ENCODE assay signal across 7 cellular contexts in genomic region chr1:120145806-120146205, GRCh38. TPM values are rescaled to one million over a fixed set of nuclear protein-coding genes. Genes with fewer than 3 reads are reported as not detected.
DNase-seq lines count a peak whose midpoint lies in the region; ATAC-seq, FAIRE-seq and TF ChIP-seq lines count a peak whose summit lies in the region.
"Not testable (repeated sequence)": the region's sequence is repeated elsewhere in the genome, so short reads cannot be mapped to it uniquely, and the experiment has no call there.

No MANE protein-coding gene starts in this region.

- H3K4me1 Mint-ChIP-seq in HFFc6 (ENCODE audit: low read depth) (peaks cover 46% of the 10 kb centered on the region), osteocyte (ENCODE audit: unreplicated experiment) (peaks cover 23% of the 10 kb centered on the region)

- not testable (repeated sequence) for H3K4me3 ChIP-seq in OCI-LY7 (ENCODE audit: low read depth, low read length, poor library complexity, severe bottlenecking); astrocyte of the cerebellum (ENCODE audit: low read depth, low read length)

- peaks cover 19% of the 10 kb centered on the region for H3K4me1 ChIP-seq in OCI-LY7 (ENCODE audit: insufficient read depth, low read length, poor library complexity, severe bottlenecking)

- not testable (repeated sequence) for H3K9me3 ChIP-seq in OCI-LY7 (ENCODE audit: low read length)

- DNase-seq in D721Med (ENCODE audit: insufficient read length, low spot score); HFFc6; astrocyte of the cerebellum (ENCODE audit: low read depth); left lobe of liver (ENCODE audit: low spot score); osteocyte (ENCODE audit: extremely low spot score, unreplicated experiment): not testable (repeated sequence)
- peak; percentile 15 for DNase-seq in OCI-LY7 (ENCODE audit: low spot score)

- CTCF ChIA-PET in OCI-LY7 (lab: Charles Lee; ENCODE audit: unreplicated experiment), result not testable (repeated sequence)

- H3K36me3 ChIP-seq in OCI-LY7 (ENCODE audit: insufficient read depth, low read length), result not testable (repeated sequence)

- not testable (repeated sequence) for H3K4me3 Mint-ChIP-seq in HFFc6; osteocyte (ENCODE audit: unreplicated experiment)

- not testable (repeated sequence) for H2AFZ ChIP-seq in OCI-LY7 (ENCODE audit: low read length)

- not testable (repeated sequence) for H3K36me3 Mint-ChIP-seq in HFFc6 (ENCODE audit: low read depth); osteocyte (ENCODE audit: unreplicated experiment)

- H3K27me3 Mint-ChIP-seq in HFFc6 (ENCODE audit: insufficient read depth); osteocyte (ENCODE audit: unreplicated experiment): not testable (repeated sequence)

- not testable (repeated sequence) for H3K9me3 Mint-ChIP-seq in HFFc6; osteocyte (ENCODE audit: unreplicated experiment)

- H3K79me2 ChIP-seq in OCI-LY7 (ENCODE audit: insufficient read depth, low read depth, low read length), result not testable (repeated sequence)

- POLR2A ChIA-PET in OCI-LY7 (lab: Charles Lee), result not testable (repeated sequence)

- H4K20me1 ChIP-seq in OCI-LY7 (ENCODE audit: insufficient read depth, low read length), result not testable (repeated sequence)

- H3K27ac Mint-ChIP-seq in HFFc6; osteocyte (ENCODE audit: unreplicated experiment): not testable (repeated sequence)

- H3K4me2 ChIP-seq in OCI-LY7 (ENCODE audit: low read length), result not testable (repeated sequence)

- intact Hi-C loops in OCI-LY7 (cut with micrococcal nuclease; ENCODE audit: unreplicated experiment), result loop anchor here (10.0 kb wide), 1 partner anchor 271 kb away; no protein-coding TSS in a partner anchor

- in situ Hi-C loops in astrocyte of the cerebellum (cut with HindIII; ENCODE audit: low sequenced_read_pairs), result not testable (repeated sequence)

- TF ChIP-seq CTCF in D721Med (IDR thresholded peaks at IDR 0.05; ENCODE audit: insufficient read depth, missing control alignments) (peak; percentile 19), HFFc6 (IDR thresholded peaks at IDR 0.05) (peak; percentile 67; the same call in 1 of the 2 replicates), OCI-LY7 (conservative IDR thresholded peaks at IDR 0.05; ENCODE audit: low read length) (peak; percentile 61), astrocyte of the cerebellum (IDR thresholded peaks at IDR 0.05; ENCODE audit: low read depth, low read length, missing control alignments) (peak; percentile 12), osteocyte (IDR thresholded peaks at IDR 0.05) (peak; percentile 40)

- BruUV-seq in OCI-LY7 (replicated peaks; lab: Mats Ljungman, UMichigan), result not testable (repeated sequence)

- ATAC-seq in esophagus mucosa (peak; percentile 45), left lobe of liver (peak; percentile 58)

- FAIRE-seq in D721Med (lab: Jason Lieb, UNC), result peak; percentile 29

- H3K9me2 ChIP-seq in OCI-LY7 (ENCODE audit: insufficient read depth, low read length), result not testable (repeated sequence)

- H3K27ac ChIP-seq in OCI-LY7 (ENCODE audit: low read depth, low read length, poor library complexity, severe bottlenecking), result not testable (repeated sequence)

RNA-seq across cellular contexts. Expression of gene SEC22B, which starts 30.5 kb away (rescaled TPM):
- 10 to 100 TPM; 47.2 to 56.6 (median 54.7) TPM for total RNA-seq in HFFc6 (2021; fragmentation: NEBNext Ultra II Directional; extraction: Animal tissue kit (Norgen Biotek cat#: 25700))
- 11.9 and 12.7 TPM in 2 replicates for total RNA-seq in OCI-LY7 (2014; rRNA removed; shearing (Covaris generic))
- total RNA-seq in OCI-LY7 (2022), result 23.5 and 24.9 TPM in 2 replicates
- 8.9 TPM for total RNA-seq in esophagus mucosa
- 18.5 TPM for total RNA-seq in left lobe of liver
- 40.0 and 40.8 TPM in 2 replicates for total RNA-seq in osteocyte

Comparison
In these comparisons a context has a peak if more than half of its experiments do, and no peak if none do; other contexts are left out.
1. CTCF ChIP-seq: peak in every context shown above with its lines; median percentile 67 in HFFc6; 61 in OCI-LY7; 40 in osteocyte; 19 in D721Med; 12 in astrocyte of the cerebellum.